9 cellular contexts compared by ENCODE assay signal in genomic region chr16:53546988-53547391, GRCh38.
DNase-seq lines count a peak whose midpoint lies in the region; ATAC-seq, FAIRE-seq and TF ChIP-seq lines count a peak whose summit lies in the region.
"Had no signal": no experiment of that assay in that cellular context is flagged by ENCODE, and none has a peak within 500 bp of the region (broad histone marks: within the 10 kb centered on the region; RNA-seq: fewer than 3 reads in every experiment).

No MANE protein-coding gene starts in this region.

- TF ChIP-seq CTCF in D721Med (IDR thresholded peaks at IDR 0.05; ENCODE audit: insufficient read depth, missing control alignments): peak; percentile 10

- no peak for FAIRE-seq in D721Med (lab: Jason Lieb, UNC)

- ATAC-seq in GM21529 (IDR thresholded peaks at IDR 0.05; ENCODE audit: unreplicated experiment) (peak; percentile 59), GM21526 (IDR thresholded peaks at IDR 0.05; ENCODE audit: low FRiP score, unreplicated experiment) (no peak)

- DNase-seq in D721Med (ENCODE audit: insufficient read length, low spot score) (no peak), RKO (ENCODE audit: low spot score) (peak; percentile 9), islet precursor cell (peak; percentile 70), cerebellar cortex (ENCODE audit: low spot score) (no peak), kidney glomerular epithelial cell (lab: John Stamatoyannopoulos, UW) (no peak), COR-L47 (lab: John Stamatoyannopoulos, UW) (no peak)
- DNase-seq: NK-92 treated with Interleukin-12 subunit alpha and Interleukin-12 subunit beta, amount 100 ng/mL, for 24 hours had no signal

Comparison
In these comparisons a context has a peak if more than half of its experiments do, and no peak if none do; other contexts are left out.
1. DNase-seq: peak in RKO (single experiment) and islet precursor cell (single experiment); none in D721Med (single experiment), cerebellar cortex (single experiment), kidney glomerular epithelial cell (single experiment) and COR-L47 (single experiment).